In the genomic region with DNA sequence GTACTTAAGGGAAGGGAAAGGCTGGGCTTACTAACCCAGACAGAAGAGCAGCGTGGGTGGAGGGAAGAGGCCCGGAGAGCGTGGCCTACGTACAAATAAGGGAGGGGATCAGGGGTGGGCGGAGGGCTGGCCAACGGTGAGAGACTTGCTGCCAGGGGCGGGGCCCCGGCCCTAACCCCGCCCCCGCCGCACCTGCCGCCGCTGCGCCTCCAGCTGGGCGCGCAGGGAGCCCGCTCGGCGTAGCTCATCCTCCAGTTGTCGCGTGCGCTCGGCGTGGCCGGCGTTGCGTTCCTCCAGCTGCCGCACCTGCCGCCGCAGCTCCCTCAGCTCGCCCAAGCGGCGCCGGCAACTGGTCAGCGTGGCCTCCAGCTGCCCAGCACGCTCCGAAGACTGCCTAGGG, we compare ENCODE assay signal across 10 cellular contexts. TPM values are rescaled to one million over a fixed set of nuclear protein-coding genes. Genes with fewer than 3 reads are reported as not detected.
A peak's percentile ranks its signal among the peaks of the same experiment; 100 is the strongest.
DNase-seq lines count a peak whose midpoint lies in the region; ATAC-seq, FAIRE-seq and TF ChIP-seq lines count a peak whose summit lies in the region.
"Had no signal": no experiment of that assay in that cellular context is flagged by ENCODE, and none has a peak within 500 bp of the region (broad histone marks: within the 10 kb centered on the region; RNA-seq: fewer than 3 reads in every experiment).

No MANE protein-coding gene starts in this region.

- H3K36me3 ChIP-seq in SJCRH30 = 0 out of 2 replicates have a peak, but pooled peaks cover 3% of the 10 kb centered on the region
- peaks cover 3 to 6% of the 10 kb centered on the region in 2 donors for H3K36me3 ChIP-seq in neuronal stem cell (replicated peaks in 1 of 2; ENCODE audit: control insufficient read depth in 2 of 2, insufficient read depth in 2 of 2, low read length in 2 of 2)

- H3K14ac ChIP-seq in neuronal stem cell (ENCODE audit: low read length) = no peak overlapping the region

- H3K9me3 ChIP-seq in SJCRH30 (replicated peaks) (no peaks in the 10 kb centered on the region), neuronal stem cell (replicated peaks in 1 of 2; ENCODE audit: control insufficient read depth in 2 of 2, insufficient read depth in 1 of 2, low read depth in 1 of 2, low read length in 2 of 2) (no peaks in the 10 kb centered on the region)

- H3K4me3 ChIP-seq in SJCRH30 = no peak overlapping the region
- H3K4me3 ChIP-seq in neuronal stem cell (ENCODE audit: low read length in 2 of 2) = peak overlapping the region in 1 of 2 donors; percentile 72
- H3K4me3 ChIP-seq: skin epidermis had no signal

- H3K23ac ChIP-seq in neuronal stem cell (ENCODE audit: low read depth, low read length, poor library complexity) = peak overlapping the region; percentile 62

- H2BK5ac ChIP-seq in neuronal stem cell (ENCODE audit: low read length) = no peak overlapping the region

- H3K9me3 Mint-ChIP-seq in activated naive CD8-positive, alpha-beta T cell treated with anti-CD3 and anti-CD28 coated beads, Interleukin-2, amount 10 ng/mL, durations not matched to agents 7 days and 5 days = no peaks in the 10 kb centered on the region

- no peak overlapping the region for H2BK120ac ChIP-seq in neuronal stem cell (ENCODE audit: low read depth, low read length)

- POLR2A ChIA-PET in activated naive CD8-positive, alpha-beta T cell treated with anti-CD3 and anti-CD28 coated beads, Interleukin-2, amount 10 ng/mL, durations not matched to agents 7 days and 5 days (lab: Charles Lee) = interaction anchor here (0.9 kb wide), 1 partner anchor 24 kb away, joined by 3 read pairs; no protein-coding TSS in a partner anchor

- FAIRE-seq in D721Med (lab: Jason Lieb, UNC) = no peak

- H3K4me1 Mint-ChIP-seq in activated naive CD8-positive, alpha-beta T cell treated with anti-CD3 and anti-CD28 coated beads, Interleukin-2, amount 10 ng/mL, durations not matched to agents 7 days and 5 days = peaks cover 8% of the 10 kb centered on the region

- H3K9ac ChIP-seq in neuronal stem cell (ENCODE audit: low read depth, low read length, poor library complexity) = peak overlapping the region; percentile 87

- no peak overlapping the region for H2AFZ ChIP-seq in neuronal stem cell (ENCODE audit: low read length)

- no peak overlapping the region for H3K27ac Mint-ChIP-seq in activated naive CD8-positive, alpha-beta T cell treated with anti-CD3 and anti-CD28 coated beads, Interleukin-2, amount 10 ng/mL, durations not matched to agents 7 days and 5 days

- no peak overlapping the region for H3K27ac ChIP-seq in SJCRH30
- H3K27ac ChIP-seq in neuronal stem cell (replicated peaks; ENCODE audit: low read length) = no peak overlapping the region

- H3K4me3 Mint-ChIP-seq in activated naive CD8-positive, alpha-beta T cell treated with anti-CD3 and anti-CD28 coated beads, Interleukin-2, amount 10 ng/mL, durations not matched to agents 7 days and 5 days = peak overlapping the region; percentile 24

- H3K4ac ChIP-seq in neuronal stem cell (ENCODE audit: low read length) = no peak overlapping the region

- H2BK15ac ChIP-seq in neuronal stem cell (ENCODE audit: low read length) = no peak overlapping the region

- H4K8ac ChIP-seq in neuronal stem cell (ENCODE audit: low read depth, low read length) = no peak overlapping the region

- H4K91ac ChIP-seq in neuronal stem cell (ENCODE audit: low read depth, low read length, poor library complexity) = no peak overlapping the region

- H3K4me2 ChIP-seq in neuronal stem cell (ENCODE audit: insufficient read depth, low read length, poor library complexity, severe bottlenecking) = peak overlapping the region; percentile 52

- no peaks in the 10 kb centered on the region for H3K36me3 Mint-ChIP-seq in activated naive CD8-positive, alpha-beta T cell treated with anti-CD3 and anti-CD28 coated beads, Interleukin-2, amount 10 ng/mL, durations not matched to agents 7 days and 5 days

- no peak overlapping the region for H2AK5ac ChIP-seq in neuronal stem cell (ENCODE audit: low read depth, low read length)

- no peak for TF ChIP-seq CTCF in D721Med (IDR thresholded peaks at IDR 0.05; ENCODE audit: insufficient read depth, missing control alignments)

- H3K27me3 Mint-ChIP-seq in activated naive CD8-positive, alpha-beta T cell treated with anti-CD3 and anti-CD28 coated beads, Interleukin-2, amount 10 ng/mL, durations not matched to agents 7 days and 5 days = no peaks in the 10 kb centered on the region

- WGBS in neuronal stem cell (ENCODE audit: extremely low coverage in 2 of 2, insufficient read length in 2 of 2, insufficient replicate concordance in 1 of 2), 2 donors = no CpG with 5 or more reads among the region's 37 CpGs

- H3K27me3 ChIP-seq in SJCRH30 (no peaks in the 10 kb centered on the region), neuronal stem cell (ENCODE audit: control insufficient read depth in 3 of 3, insufficient read depth in 3 of 3, low read depth in 1 of 3, low read length in 3 of 3) (no peaks in the 10 kb centered on the region)

- H3K4me1 ChIP-seq in SJCRH30 (peaks cover 5% of the 10 kb centered on the region), neuronal stem cell (ENCODE audit: control insufficient read depth in 2 of 2, insufficient read depth in 1 of 2, low read depth in 1 of 2, low read length in 2 of 2) (peaks cover 0 to 7% of the 10 kb centered on the region in 2 donors)

- DNase-seq in D721Med (ENCODE audit: insufficient read length, low spot score) (peak; percentile 96), SJCRH30 (peak; percentile 62 to 72), neuronal stem cell (ENCODE audit: low spot score) (no peak), NCI-H510A (lab: John Stamatoyannopoulos, UW) (no peak), H4 (ENCODE audit: low spot score) (no peak)
- DNase-seq in activated naive CD8-positive, alpha-beta T cell treated with anti-CD3 and anti-CD28 coated beads, Interleukin-2, amount 10 ng/mL, durations not matched to agents 7 days and 5 days = peak; percentile 45
- DNase-seq: NCI-H1694 had no signal

- H3K79me1 ChIP-seq in neuronal stem cell (ENCODE audit: low read depth, low read length) = no peaks in the 10 kb centered on the region

- no peak overlapping the region for H2BK12ac ChIP-seq in neuronal stem cell (ENCODE audit: low read length)

- no peak for ATAC-seq in activated naive CD8-positive, alpha-beta T cell treated with anti-CD3 and anti-CD28 coated beads, Interleukin-2, amount 10 ng/mL, durations not matched to agents 7 days and 5 days (ENCODE audit: low read depth)
- no peak for ATAC-seq in GM18517 (IDR thresholded peaks at IDR 0.05; ENCODE audit: unreplicated experiment)
- ATAC-seq in GM21717 (IDR thresholded peaks at IDR 0.05; ENCODE audit: unreplicated experiment) = no peak

- peak overlapping the region; percentile 85 for H3K18ac ChIP-seq in neuronal stem cell (ENCODE audit: low read length)

RNA-seq across cellular contexts. Expression of a gene that starts 5.7 kb away (rescaled TPM):
- 14.1 and 19.0 TPM in 2 replicates for total RNA-seq in SJCRH30 (2014; rRNA removed; shearing (Covaris generic))
- 10 to 100 TPM; 20.0 to 20.3 TPM for total RNA-seq in activated naive CD8-positive, alpha-beta T cell treated with anti-CD3 and anti-CD28 coated beads, Interleukin-2, amount 10 ng/mL, durations not matched to agents 7 days and 5 days
- 15.5 TPM for polyA plus RNA-seq in neuronal stem cell (2013, experiment 1 of 2)
- polyA plus RNA-seq in neuronal stem cell (2013, experiment 2 of 2) = 15.0 TPM
- total RNA-seq in H4 (2014; rRNA removed; shearing (Covaris generic)) = 8.6 and 13.0 TPM in 2 replicates

RNA-seq across cellular contexts. Expression of a gene that starts 18.1 kb away (rescaled TPM):
- 0.04 and 0.10 TPM in 2 replicates for total RNA-seq in SJCRH30 (2014; rRNA removed; shearing (Covaris generic))
- not detected for total RNA-seq in activated naive CD8-positive, alpha-beta T cell treated with anti-CD3 and anti-CD28 coated beads, Interleukin-2, amount 10 ng/mL, durations not matched to agents 7 days and 5 days
- polyA plus RNA-seq in neuronal stem cell (2013, experiment 1 of 2) = 0.03 TPM
- 0.03 TPM for polyA plus RNA-seq in neuronal stem cell (2013, experiment 2 of 2)
- 0.06 TPM in 1 of 2 replicates, not detected in the other for total RNA-seq in H4 (2014; rRNA removed; shearing (Covaris generic))

RNA-seq across cellular contexts. Expression of a gene that starts 21.6 kb away (rescaled TPM):
- 34.8 and 39.7 TPM in 2 replicates for total RNA-seq in SJCRH30 (2014; rRNA removed; shearing (Covaris generic))
- total RNA-seq in activated naive CD8-positive, alpha-beta T cell treated with anti-CD3 and anti-CD28 coated beads, Interleukin-2, amount 10 ng/mL, durations not matched to agents 7 days and 5 days = 10 to 100 TPM; 82.7 to 84.6 TPM
- 6.1 TPM for polyA plus RNA-seq in neuronal stem cell (2013, experiment 1 of 2)
- polyA plus RNA-seq in neuronal stem cell (2013, experiment 2 of 2) = 5.9 TPM
- 55.7 and 71.3 TPM in 2 replicates for total RNA-seq in H4 (2014; rRNA removed; shearing (Covaris generic))

RNA-seq across cellular contexts. Expression of a gene that starts 31.9 kb away (rescaled TPM):
- 55.9 and 64.6 TPM in 2 replicates for total RNA-seq in SJCRH30 (2014; rRNA removed; shearing (Covaris generic))
- total RNA-seq in activated naive CD8-positive, alpha-beta T cell treated with anti-CD3 and anti-CD28 coated beads, Interleukin-2, amount 10 ng/mL, durations not matched to agents 7 days and 5 days = 100 to 1,000 TPM; 170 to 181 TPM
- polyA plus RNA-seq in neuronal stem cell (2013, experiment 1 of 2) = 509 TPM
- polyA plus RNA-seq in neuronal stem cell (2013, experiment 2 of 2) = 486 TPM
- 6.1 and 6.7 TPM in 2 replicates for total RNA-seq in H4 (2014; rRNA removed; shearing (Covaris generic))

RNA-seq across cellular contexts. Expression of a gene that starts 32.2 kb away (rescaled TPM):
- total RNA-seq in SJCRH30 (2014; rRNA removed; shearing (Covaris generic)) = not detected in 2 replicates
- 10 to 100 TPM in 1 of 2 experiments, 1 to 10 TPM in 1; 5.8 to 10.8 TPM for total RNA-seq in activated naive CD8-positive, alpha-beta T cell treated with anti-CD3 and anti-CD28 coated beads, Interleukin-2, amount 10 ng/mL, durations not matched to agents 7 days and 5 days
- 26.3 TPM for polyA plus RNA-seq in neuronal stem cell (2013, experiment 1 of 2)
- 22.2 TPM for polyA plus RNA-seq in neuronal stem cell (2013, experiment 2 of 2)
- total RNA-seq in H4 (2014; rRNA removed; shearing (Covaris generic)) = not detected in 2 replicates

Comparison
In these comparisons a context has a peak if more than half of its experiments do, and no peak if none do; other contexts are left out.
1. DNase-seq: peak in D721Med (single experiment), SJCRH30 (2 of 2) and activated naive CD8-positive, alpha-beta T cell treated with anti-CD3 and anti-CD28 coated beads, Interleukin-2, amount 10 ng/mL, durations not matched to agents 7 days and 5 days (single experiment); none in neuronal stem cell (single experiment), NCI-H510A (single experiment) and H4 (single experiment).